Comparison of ENCODE assay signal across 7 cellular contexts in the genomic region with DNA sequence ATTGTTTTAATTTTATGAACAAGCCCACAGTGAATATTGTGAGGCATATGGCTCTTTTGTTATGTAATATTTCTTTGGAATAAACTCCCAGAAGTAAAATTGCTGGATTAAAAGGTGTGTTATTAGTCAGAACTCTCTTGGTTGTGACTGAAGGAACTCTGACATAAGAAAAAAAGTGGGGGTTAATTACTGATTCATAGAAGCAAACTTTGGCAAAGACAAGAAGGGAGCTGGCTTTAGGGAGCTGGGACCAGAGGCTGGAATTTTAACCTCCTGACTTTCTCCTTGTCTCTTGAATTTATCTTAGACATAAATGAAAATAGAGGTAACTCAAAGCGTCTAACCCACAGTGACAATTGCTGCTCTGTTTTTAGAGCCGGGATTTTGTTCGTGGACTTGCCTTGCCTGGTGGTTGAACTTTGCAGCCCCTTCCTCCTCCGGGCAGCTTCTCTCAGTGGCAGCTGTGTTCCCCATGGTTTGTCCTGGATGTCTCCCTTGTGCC. TPM values are rescaled to one million over a fixed set of nuclear protein-coding genes. Genes with fewer than 3 reads are reported as not detected.
DNase-seq lines count a peak whose midpoint lies in the region; ATAC-seq and TF ChIP-seq lines count a peak whose summit lies in the region.

No MANE protein-coding gene starts in this region.

- H3K36me3 ChIP-seq in RWPE2 (ENCODE audit: low read depth) (no peaks in the 10 kb centered on the region), prostate gland (no peaks in the 10 kb centered on the region)

- H3K9me3 ChIP-seq in RWPE2 (ENCODE audit: severe bottlenecking) (no peaks in the 10 kb centered on the region), prostate gland (no peaks in the 10 kb centered on the region)

- TF ChIP-seq CTCF in RWPE2 (IDR thresholded peaks at IDR 0.05; ENCODE audit: poor library complexity, severe bottlenecking) (no peak), fibroblast of mammary gland (conservative IDR thresholded peaks at IDR 0.05; ENCODE audit: control insufficient read depth, insufficient read depth, low read depth, low read length) (no peak), prostate gland (IDR thresholded peaks at IDR 0.05) (no peak)

- ATAC-seq in GM21367 (IDR thresholded peaks at IDR 0.05; ENCODE audit: unreplicated experiment) = peak; percentile 0
- ATAC-seq in RWPE2 (ENCODE audit: low read depth) = peak; percentile 18; the same call in 2 of the 3 replicates

- no peak for TF ChIP-seq POLR2A in prostate gland (IDR thresholded peaks at IDR 0.05)

- WGBS in prostate gland = 3% methylated on average over 4 of the region's 4 CpGs

- peak overlapping the region; percentile 21 for H3K27ac ChIP-seq in RWPE2 (ENCODE audit: poor library complexity, severe bottlenecking)
- H3K27ac ChIP-seq in prostate gland = peak overlapping the region; percentile 94 to 95

- DNase-seq in RWPE2 (ENCODE audit: low spot score) = no peak
- DNase-seq in fibroblast of mammary gland (ENCODE audit: low read depth) = peak; percentile 68
- peak; percentile 12 for DNase-seq in prostate gland (ENCODE audit: low spot score)
- DNase-seq in SKM-1 (lab: John Stamatoyannopoulos, UW; ENCODE audit: unreplicated experiment) = no peak
- no peak for DNase-seq in NCI-H2029 (lab: John Stamatoyannopoulos, UW)
- no peak for DNase-seq in islet precursor cell

- intact Hi-C loops in prostate gland (cut with DNase I) = no loop called here

- H3K27me3 ChIP-seq in RWPE2 (ENCODE audit: insufficient read depth, poor library complexity, severe bottlenecking) (no peaks in the 10 kb centered on the region), prostate gland (replicated peaks; ENCODE audit: insufficient read depth) (no peaks in the 10 kb centered on the region)

- H3K4me1 ChIP-seq in RWPE2 (ENCODE audit: insufficient read depth, poor library complexity, severe bottlenecking) = peaks cover 2% of the 10 kb centered on the region
- no peaks in the 10 kb centered on the region for H3K4me1 ChIP-seq in prostate gland (replicated peaks)

- H3K4me3 ChIP-seq in RWPE2 (ENCODE audit: severe bottlenecking) (peak overlapping the region; percentile 43), fibroblast of mammary gland (ENCODE audit: control insufficient read depth, low read depth, low read length) (peak overlapping the region; percentile 61), prostate gland (peak overlapping the region; percentile 69 to 73)

RNA-seq across cellular contexts. Expression of a gene that starts 27.9 kb away (rescaled TPM):
- 10 to 100 TPM in 1 of 2 donors, 1 to 10 TPM in 1; 6.5 to 10.7 TPM for total RNA-seq in prostate gland

Comparison
In these comparisons a context has a peak if more than half of its experiments do, and no peak if none do; other contexts are left out.
1. DNase-seq: peak in fibroblast of mammary gland (single experiment) and prostate gland (single experiment); none in RWPE2 (single experiment), SKM-1 (single experiment), NCI-H2029 (single experiment) and islet precursor cell (single experiment).
2. Peak in every context shown above with its lines, with median percentiles within 50 percentile points of each other: H3K4me3 ChIP-seq.